In the genomic region with DNA sequence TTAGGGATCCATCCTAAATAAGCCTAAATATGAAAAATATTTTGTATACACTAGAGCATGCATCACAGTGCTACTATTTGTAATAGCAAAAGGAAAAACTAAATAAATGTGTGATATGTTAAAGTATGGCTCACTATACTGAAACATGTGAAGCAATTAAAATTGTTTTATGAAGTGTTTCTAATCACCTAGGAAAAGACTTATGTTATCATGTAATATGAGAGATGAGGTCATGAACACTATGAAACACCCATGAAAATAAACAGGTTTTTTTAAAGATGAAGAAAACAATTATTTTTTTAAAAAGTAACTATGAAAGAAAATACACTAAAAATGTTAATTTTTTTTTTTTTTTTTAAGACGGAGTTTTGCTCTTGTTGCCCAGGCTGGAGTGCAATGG, we compare ENCODE assay signal across 1 cellular context.
TF ChIP-seq lines count a peak whose summit lies in the region.

No MANE protein-coding gene starts in this region.

TF ChIP-seq in HepG2, 621 proteins besides CTCF, POLR2A, EP300 and RAD21:
- no peak for TF ChIP-seq ZNF790 (CRISPR knock-in tag; IDR thresholded peaks at IDR 0.05; ENCODE audit: borderline replicate concordance)
- no peak for TF ChIP-seq KMT2A (CRISPR knock-in tag; IDR thresholded peaks at IDR 0.05)
- no peak for TF ChIP-seq BHLHE40 (IDR thresholded peaks at IDR 0.05; ENCODE audit: low read length)
- no peak for TF ChIP-seq MLLT10 (CRISPR knock-in tag; IDR thresholded peaks at IDR 0.05)
- no peak for TF ChIP-seq MXI1 (IDR thresholded peaks at IDR 0.05; ENCODE audit: borderline replicate concordance, low read depth, low read length)
- no peak for TF ChIP-seq ZNF350 (CRISPR knock-in tag; IDR thresholded peaks at IDR 0.05; ENCODE audit: borderline replicate concordance, low read depth)
- TF ChIP-seq, protein P1, sequence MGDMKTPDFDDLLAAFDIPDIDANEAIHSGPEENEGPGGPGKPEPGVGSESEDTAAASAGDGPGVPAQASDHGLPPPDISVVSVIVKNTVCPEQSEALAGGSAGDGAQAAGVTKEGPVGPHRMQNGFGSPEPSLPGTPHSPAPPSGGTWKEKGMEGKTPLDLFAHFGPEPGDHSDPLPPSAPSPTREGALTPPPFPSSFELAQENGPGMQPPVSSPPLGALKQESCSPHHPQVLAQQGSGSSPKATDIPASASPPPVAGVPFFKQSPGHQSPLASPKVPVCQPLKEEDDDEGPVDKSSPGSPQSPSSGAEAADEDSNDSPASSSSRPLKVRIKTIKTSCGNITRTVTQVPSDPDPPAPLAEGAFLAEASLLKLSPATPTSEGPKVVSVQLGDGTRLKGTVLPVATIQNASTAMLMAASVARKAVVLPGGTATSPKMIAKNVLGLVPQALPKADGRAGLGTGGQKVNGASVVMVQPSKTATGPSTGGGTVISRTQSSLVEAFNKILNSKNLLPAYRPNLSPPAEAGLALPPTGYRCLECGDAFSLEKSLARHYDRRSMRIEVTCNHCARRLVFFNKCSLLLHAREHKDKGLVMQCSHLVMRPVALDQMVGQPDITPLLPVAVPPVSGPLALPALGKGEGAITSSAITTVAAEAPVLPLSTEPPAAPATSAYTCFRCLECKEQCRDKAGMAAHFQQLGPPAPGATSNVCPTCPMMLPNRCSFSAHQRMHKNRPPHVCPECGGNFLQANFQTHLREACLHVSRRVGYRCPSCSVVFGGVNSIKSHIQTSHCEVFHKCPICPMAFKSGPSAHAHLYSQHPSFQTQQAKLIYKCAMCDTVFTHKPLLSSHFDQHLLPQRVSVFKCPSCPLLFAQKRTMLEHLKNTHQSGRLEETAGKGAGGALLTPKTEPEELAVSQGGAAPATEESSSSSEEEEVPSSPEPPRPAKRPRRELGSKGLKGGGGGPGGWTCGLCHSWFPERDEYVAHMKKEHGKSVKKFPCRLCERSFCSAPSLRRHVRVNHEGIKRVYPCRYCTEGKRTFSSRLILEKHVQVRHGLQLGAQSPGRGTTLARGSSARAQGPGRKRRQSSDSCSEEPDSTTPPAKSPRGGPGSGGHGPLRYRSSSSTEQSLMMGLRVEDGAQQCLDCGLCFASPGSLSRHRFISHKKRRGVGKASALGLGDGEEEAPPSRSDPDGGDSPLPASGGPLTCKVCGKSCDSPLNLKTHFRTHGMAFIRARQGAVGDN (CRISPR knock-in tag; IDR thresholded peaks at IDR 0.05): no peak
- TF ChIP-seq ZNF354B (CRISPR knock-in tag; IDR thresholded peaks at IDR 0.05): no peak
- no peak for TF ChIP-seq REL (CRISPR knock-in tag; conservative IDR thresholded peaks at IDR 0.05)
- TF ChIP-seq, protein P2, sequence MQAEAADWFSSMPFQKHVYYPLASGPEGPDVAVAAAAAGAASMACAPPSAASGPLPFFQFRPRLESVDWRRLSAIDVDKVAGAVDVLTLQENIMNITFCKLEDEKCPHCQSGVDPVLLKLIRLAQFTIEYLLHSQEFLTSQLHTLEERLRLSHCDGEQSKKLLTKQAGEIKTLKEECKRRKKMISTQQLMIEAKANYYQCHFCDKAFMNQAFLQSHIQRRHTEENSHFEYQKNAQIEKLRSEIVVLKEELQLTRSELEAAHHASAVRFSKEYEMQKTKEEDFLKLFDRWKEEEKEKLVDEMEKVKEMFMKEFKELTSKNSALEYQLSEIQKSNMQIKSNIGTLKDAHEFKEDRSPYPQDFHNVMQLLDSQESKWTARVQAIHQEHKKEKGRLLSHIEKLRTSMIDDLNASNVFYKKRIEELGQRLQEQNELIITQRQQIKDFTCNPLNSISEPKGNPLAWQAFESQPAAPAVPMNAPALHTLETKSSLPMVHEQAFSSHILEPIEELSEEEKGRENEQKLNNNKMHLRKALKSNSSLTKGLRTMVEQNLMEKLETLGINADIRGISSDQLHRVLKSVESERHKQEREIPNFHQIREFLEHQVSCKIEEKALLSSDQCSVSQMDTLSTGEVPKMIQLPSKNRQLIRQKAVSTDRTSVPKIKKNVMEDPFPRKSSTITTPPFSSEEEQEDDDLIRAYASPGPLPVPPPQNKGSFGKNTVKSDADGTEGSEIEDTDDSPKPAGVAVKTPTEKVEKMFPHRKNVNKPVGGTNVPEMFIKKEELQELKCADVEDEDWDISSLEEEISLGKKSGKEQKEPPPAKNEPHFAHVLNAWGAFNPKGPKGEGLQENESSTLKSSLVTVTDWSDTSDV (CRISPR knock-in tag; IDR thresholded peaks at IDR 0.05): no peak
- no peak for TF ChIP-seq NAIF1 (CRISPR knock-in tag; IDR thresholded peaks at IDR 0.05; ENCODE audit: borderline replicate concordance)
TF ChIP-seq in HepG2: peak in this region for 0.
